In the genomic region with DNA sequence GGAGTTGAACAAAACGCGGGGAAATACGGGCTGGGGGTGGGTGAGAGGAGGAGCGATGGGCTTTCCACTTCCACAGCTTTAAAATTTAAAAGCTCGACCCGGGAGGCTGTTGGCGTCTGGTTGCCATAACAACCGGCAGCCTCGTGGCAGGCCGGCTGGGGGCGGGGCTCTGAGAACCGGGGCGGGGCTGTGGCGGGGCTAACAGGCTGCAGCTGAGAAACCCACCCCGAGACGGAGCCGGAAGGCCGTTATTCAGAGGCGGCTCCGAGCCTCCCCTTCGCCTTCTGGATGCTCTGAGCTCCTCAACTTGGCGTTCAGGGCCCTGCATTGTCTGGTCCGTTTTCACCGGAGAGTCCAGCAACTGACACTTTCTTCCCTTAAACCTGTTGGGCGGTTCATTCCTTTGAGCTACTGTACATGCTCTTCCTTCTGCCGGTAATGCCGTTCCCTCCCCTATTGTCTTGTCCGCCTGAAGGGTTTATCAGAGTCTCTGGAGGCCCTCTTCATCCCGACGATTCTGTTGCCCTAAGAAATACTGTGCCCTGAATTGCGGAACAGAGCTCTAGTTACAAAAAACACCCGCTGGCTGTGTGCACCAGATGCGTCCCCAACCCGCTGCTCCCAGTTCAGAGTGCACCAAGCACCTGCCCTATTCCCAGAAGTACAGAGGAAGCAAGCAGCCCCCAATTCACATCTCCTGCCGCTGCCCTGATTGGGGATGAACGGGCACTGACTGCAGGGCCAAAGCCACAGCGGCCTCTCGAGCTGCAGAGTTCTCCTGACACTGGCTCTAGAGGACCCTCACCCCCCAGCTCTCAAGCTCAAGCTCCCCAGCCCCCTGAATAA, we compare ENCODE assay signal across 1 cellular context.
A peak's percentile ranks its signal among the peaks of the same experiment; 100 is the strongest.
TF ChIP-seq lines count a peak whose summit lies in the region.

No MANE protein-coding gene starts in this region.

TF ChIP-seq in HepG2, 621 proteins besides CTCF, POLR2A, EP300 and RAD21 (continued from another document and continues in another):
- TF ChIP-seq, protein P1, sequence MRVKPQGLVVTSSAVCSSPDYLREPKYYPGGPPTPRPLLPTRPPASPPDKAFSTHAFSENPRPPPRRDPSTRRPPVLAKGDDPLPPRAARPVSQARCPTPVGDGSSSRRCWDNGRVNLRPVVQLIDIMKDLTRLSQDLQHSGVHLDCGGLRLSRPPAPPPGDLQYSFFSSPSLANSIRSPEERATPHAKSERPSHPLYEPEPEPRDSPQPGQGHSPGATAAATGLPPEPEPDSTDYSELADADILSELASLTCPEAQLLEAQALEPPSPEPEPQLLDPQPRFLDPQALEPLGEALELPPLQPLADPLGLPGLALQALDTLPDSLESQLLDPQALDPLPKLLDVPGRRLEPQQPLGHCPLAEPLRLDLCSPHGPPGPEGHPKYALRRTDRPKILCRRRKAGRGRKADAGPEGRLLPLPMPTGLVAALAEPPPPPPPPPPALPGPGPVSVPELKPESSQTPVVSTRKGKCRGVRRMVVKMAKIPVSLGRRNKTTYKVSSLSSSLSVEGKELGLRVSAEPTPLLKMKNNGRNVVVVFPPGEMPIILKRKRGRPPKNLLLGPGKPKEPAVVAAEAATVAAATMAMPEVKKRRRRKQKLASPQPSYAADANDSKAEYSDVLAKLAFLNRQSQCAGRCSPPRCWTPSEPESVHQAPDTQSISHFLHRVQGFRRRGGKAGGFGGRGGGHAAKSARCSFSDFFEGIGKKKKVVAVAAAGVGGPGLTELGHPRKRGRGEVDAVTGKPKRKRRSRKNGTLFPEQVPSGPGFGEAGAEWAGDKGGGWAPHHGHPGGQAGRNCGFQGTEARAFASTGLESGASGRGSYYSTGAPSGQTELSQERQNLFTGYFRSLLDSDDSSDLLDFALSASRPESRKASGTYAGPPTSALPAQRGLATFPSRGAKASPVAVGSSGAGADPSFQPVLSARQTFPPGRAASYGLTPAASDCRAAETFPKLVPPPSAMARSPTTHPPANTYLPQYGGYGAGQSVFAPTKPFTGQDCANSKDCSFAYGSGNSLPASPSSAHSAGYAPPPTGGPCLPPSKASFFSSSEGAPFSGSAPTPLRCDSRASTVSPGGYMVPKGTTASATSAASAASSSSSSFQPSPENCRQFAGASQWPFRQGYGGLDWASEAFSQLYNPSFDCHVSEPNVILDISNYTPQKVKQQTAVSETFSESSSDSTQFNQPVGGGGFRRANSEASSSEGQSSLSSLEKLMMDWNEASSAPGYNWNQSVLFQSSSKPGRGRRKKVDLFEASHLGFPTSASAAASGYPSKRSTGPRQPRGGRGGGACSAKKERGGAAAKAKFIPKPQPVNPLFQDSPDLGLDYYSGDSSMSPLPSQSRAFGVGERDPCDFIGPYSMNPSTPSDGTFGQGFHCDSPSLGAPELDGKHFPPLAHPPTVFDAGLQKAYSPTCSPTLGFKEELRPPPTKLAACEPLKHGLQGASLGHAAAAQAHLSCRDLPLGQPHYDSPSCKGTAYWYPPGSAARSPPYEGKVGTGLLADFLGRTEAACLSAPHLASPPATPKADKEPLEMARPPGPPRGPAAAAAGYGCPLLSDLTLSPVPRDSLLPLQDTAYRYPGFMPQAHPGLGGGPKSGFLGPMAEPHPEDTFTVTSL (CRISPR knock-in tag; IDR thresholded peaks at IDR 0.05; ENCODE audit: borderline replicate concordance) = no peak
- no peak for TF ChIP-seq ZNF354B (CRISPR knock-in tag; IDR thresholded peaks at IDR 0.05)
- no peak for TF ChIP-seq YEATS4 (CRISPR knock-in tag; IDR thresholded peaks at IDR 0.05; ENCODE audit: borderline replicate concordance)
- TF ChIP-seq, protein P2, sequence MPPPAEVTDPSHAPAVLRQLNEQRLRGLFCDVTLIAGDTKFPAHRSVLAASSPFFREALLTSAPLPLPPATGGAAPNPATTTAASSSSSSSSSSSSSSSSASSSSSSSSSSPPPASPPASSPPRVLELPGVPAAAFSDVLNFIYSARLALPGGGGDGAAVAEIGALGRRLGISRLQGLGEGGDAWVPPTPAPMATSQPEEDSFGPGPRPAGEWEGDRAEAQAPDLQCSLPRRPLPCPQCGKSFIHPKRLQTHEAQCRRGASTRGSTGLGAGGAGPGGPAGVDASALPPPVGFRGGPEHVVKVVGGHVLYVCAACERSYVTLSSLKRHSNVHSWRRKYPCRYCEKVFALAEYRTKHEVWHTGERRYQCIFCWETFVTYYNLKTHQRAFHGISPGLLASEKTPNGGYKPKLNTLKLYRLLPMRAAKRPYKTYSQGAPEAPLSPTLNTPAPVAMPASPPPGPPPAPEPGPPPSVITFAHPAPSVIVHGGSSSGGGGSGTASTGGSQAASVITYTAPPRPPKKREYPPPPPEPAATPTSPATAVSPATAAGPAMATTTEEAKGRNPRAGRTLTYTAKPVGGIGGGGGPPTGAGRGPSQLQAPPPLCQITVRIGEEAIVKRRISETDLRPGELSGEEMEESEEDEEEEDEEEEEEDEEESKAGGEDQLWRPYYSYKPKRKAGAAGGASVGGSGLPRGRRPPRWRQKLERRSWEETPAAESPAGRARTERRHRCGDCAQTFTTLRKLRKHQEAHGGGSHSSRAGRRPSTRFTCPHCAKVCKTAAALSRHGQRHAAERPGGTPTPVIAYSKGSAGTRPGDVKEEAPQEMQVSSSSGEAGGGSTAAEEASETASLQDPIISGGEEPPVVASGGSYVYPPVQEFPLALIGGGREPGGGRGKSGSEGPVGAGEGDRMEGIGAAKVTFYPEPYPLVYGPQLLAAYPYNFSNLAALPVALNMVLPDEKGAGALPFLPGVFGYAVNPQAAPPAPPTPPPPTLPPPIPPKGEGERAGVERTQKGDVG (CRISPR knock-in tag; IDR thresholded peaks at IDR 0.05; ENCODE audit: borderline replicate concordance) = no peak
- TF ChIP-seq HDAC1 (CRISPR knock-in tag; IDR thresholded peaks at IDR 0.05) = peak; percentile 5
- TF ChIP-seq ZNF891 (CRISPR knock-in tag; IDR thresholded peaks at IDR 0.05) = no peak
- no peak for TF ChIP-seq TSC22D2 (CRISPR knock-in tag; IDR thresholded peaks at IDR 0.05; ENCODE audit: borderline replicate concordance)
- no peak for TF ChIP-seq ZNF460 (CRISPR knock-in tag; IDR thresholded peaks at IDR 0.05; ENCODE audit: borderline replicate concordance)
- TF ChIP-seq GABPA (IDR thresholded peaks at IDR 0.05; ENCODE audit: low read depth, low read length) = 0 out of 2 replicates have a peak, but pooled peaks have one; percentile 14
- no peak for TF ChIP-seq GABPA (CRISPR knock-in tag; IDR thresholded peaks at IDR 0.05; ENCODE audit: low read depth)
- TF ChIP-seq ZNF737 (CRISPR knock-in tag; IDR thresholded peaks at IDR 0.05; ENCODE audit: borderline replicate concordance) = no peak
- TF ChIP-seq SMAD9 (CRISPR knock-in tag; IDR thresholded peaks at IDR 0.05) = no peak
- TF ChIP-seq, protein P3, sequence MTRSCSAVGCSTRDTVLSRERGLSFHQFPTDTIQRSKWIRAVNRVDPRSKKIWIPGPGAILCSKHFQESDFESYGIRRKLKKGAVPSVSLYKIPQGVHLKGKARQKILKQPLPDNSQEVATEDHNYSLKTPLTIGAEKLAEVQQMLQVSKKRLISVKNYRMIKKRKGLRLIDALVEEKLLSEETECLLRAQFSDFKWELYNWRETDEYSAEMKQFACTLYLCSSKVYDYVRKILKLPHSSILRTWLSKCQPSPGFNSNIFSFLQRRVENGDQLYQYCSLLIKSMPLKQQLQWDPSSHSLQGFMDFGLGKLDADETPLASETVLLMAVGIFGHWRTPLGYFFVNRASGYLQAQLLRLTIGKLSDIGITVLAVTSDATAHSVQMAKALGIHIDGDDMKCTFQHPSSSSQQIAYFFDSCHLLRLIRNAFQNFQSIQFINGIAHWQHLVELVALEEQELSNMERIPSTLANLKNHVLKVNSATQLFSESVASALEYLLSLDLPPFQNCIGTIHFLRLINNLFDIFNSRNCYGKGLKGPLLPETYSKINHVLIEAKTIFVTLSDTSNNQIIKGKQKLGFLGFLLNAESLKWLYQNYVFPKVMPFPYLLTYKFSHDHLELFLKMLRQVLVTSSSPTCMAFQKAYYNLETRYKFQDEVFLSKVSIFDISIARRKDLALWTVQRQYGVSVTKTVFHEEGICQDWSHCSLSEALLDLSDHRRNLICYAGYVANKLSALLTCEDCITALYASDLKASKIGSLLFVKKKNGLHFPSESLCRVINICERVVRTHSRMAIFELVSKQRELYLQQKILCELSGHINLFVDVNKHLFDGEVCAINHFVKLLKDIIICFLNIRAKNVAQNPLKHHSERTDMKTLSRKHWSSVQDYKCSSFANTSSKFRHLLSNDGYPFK (CRISPR knock-in tag; IDR thresholded peaks at IDR 0.05; ENCODE audit: borderline replicate concordance) = no peak
- TF ChIP-seq, protein P4, sequence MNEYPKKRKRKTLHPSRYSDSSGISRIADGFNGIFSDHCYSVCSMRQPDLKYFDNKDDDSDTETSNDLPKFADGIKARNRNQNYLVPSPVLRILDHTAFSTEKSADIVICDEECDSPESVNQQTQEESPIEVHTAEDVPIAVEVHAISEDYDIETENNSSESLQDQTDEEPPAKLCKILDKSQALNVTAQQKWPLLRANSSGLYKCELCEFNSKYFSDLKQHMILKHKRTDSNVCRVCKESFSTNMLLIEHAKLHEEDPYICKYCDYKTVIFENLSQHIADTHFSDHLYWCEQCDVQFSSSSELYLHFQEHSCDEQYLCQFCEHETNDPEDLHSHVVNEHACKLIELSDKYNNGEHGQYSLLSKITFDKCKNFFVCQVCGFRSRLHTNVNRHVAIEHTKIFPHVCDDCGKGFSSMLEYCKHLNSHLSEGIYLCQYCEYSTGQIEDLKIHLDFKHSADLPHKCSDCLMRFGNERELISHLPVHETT (CRISPR knock-in tag; conservative IDR thresholded peaks at IDR 0.05) = 0 out of 2 replicates have a peak, but pooled peaks have one; percentile 46
- TF ChIP-seq RFX1 (IDR thresholded peaks at IDR 0.05) = peak; percentile 85
- TF ChIP-seq HNF4A (CRISPR knock-in tag; IDR thresholded peaks at IDR 0.05) = no peak
- TF ChIP-seq ELF3 (CRISPR knock-in tag; IDR thresholded peaks at IDR 0.05) = no peak
- no peak for TF ChIP-seq ZNF605 (CRISPR knock-in tag; IDR thresholded peaks at IDR 0.05)
- TF ChIP-seq, protein P5, sequence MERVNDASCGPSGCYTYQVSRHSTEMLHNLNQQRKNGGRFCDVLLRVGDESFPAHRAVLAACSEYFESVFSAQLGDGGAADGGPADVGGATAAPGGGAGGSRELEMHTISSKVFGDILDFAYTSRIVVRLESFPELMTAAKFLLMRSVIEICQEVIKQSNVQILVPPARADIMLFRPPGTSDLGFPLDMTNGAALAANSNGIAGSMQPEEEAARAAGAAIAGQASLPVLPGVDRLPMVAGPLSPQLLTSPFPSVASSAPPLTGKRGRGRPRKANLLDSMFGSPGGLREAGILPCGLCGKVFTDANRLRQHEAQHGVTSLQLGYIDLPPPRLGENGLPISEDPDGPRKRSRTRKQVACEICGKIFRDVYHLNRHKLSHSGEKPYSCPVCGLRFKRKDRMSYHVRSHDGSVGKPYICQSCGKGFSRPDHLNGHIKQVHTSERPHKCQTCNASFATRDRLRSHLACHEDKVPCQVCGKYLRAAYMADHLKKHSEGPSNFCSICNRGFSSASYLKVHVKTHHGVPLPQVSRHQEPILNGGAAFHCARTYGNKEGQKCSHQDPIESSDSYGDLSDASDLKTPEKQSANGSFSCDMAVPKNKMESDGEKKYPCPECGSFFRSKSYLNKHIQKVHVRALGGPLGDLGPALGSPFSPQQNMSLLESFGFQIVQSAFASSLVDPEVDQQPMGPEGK (CRISPR knock-in tag; IDR thresholded peaks at IDR 0.05) = 0 out of 2 replicates have a peak, but pooled peaks have one; percentile 12
- TF ChIP-seq MIXL1 (CRISPR knock-in tag; IDR thresholded peaks at IDR 0.05) = no peak
- TF ChIP-seq, protein P6, sequence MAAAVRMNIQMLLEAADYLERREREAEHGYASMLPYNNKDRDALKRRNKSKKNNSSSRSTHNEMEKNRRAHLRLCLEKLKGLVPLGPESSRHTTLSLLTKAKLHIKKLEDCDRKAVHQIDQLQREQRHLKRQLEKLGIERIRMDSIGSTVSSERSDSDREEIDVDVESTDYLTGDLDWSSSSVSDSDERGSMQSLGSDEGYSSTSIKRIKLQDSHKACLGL (CRISPR knock-in tag; IDR thresholded peaks at IDR 0.05) = no peak; the same call in 1 of the 2 replicates
- TF ChIP-seq EEA1 (CRISPR knock-in tag; IDR thresholded peaks at IDR 0.05; ENCODE audit: borderline replicate concordance) = no peak
- no peak for TF ChIP-seq AKAP8 (CRISPR knock-in tag; IDR thresholded peaks at IDR 0.05)
- no peak for TF ChIP-seq NBN (conservative IDR thresholded peaks at IDR 0.05)
- TF ChIP-seq TGIF2 (CRISPR knock-in tag; IDR thresholded peaks at IDR 0.05) = 0 out of 2 replicates have a peak, but pooled peaks have one; percentile 6
- TF ChIP-seq, protein P7, sequence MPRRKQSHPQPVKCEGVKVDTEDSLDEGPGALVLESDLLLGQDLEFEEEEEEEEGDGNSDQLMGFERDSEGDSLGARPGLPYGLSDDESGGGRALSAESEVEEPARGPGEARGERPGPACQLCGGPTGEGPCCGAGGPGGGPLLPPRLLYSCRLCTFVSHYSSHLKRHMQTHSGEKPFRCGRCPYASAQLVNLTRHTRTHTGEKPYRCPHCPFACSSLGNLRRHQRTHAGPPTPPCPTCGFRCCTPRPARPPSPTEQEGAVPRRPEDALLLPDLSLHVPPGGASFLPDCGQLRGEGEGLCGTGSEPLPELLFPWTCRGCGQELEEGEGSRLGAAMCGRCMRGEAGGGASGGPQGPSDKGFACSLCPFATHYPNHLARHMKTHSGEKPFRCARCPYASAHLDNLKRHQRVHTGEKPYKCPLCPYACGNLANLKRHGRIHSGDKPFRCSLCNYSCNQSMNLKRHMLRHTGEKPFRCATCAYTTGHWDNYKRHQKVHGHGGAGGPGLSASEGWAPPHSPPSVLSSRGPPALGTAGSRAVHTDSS (CRISPR knock-in tag; conservative IDR thresholded peaks at IDR 0.05) = no peak
- no peak for TF ChIP-seq ZNF773 (CRISPR knock-in tag; IDR thresholded peaks at IDR 0.05; ENCODE audit: borderline replicate concordance)
- no peak for TF ChIP-seq SIX1 (CRISPR knock-in tag; IDR thresholded peaks at IDR 0.05; ENCODE audit: borderline replicate concordance)
- no peak for TF ChIP-seq NR2F1 (CRISPR knock-in tag; IDR thresholded peaks at IDR 0.05)
- TF ChIP-seq ZNF143 (CRISPR knock-in tag; IDR thresholded peaks at IDR 0.05) = no peak
- TF ChIP-seq, protein P8, sequence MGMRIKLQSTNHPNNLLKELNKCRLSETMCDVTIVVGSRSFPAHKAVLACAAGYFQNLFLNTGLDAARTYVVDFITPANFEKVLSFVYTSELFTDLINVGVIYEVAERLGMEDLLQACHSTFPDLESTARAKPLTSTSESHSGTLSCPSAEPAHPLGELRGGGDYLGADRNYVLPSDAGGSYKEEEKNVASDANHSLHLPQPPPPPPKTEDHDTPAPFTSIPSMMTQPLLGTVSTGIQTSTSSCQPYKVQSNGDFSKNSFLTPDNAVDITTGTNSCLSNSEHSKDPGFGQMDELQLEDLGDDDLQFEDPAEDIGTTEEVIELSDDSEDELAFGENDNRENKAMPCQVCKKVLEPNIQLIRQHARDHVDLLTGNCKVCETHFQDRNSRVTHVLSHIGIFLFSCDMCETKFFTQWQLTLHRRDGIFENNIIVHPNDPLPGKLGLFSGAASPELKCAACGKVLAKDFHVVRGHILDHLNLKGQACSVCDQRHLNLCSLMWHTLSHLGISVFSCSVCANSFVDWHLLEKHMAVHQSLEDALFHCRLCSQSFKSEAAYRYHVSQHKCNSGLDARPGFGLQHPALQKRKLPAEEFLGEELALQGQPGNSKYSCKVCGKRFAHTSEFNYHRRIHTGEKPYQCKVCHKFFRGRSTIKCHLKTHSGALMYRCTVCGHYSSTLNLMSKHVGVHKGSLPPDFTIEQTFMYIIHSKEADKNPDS (CRISPR knock-in tag; IDR thresholded peaks at IDR 0.05) = no peak
- TF ChIP-seq ZNF674 (CRISPR knock-in tag; IDR thresholded peaks at IDR 0.05; ENCODE audit: low read depth) = no peak
- TF ChIP-seq SIN3A (IDR thresholded peaks at IDR 0.05; ENCODE audit: borderline replicate concordance, low read depth, low read length) = peak; percentile 97
- TF ChIP-seq NPAS2 (CRISPR knock-in tag; IDR thresholded peaks at IDR 0.05; ENCODE audit: borderline replicate concordance) = no peak
- no peak for TF ChIP-seq ZNF781 (CRISPR knock-in tag; IDR thresholded peaks at IDR 0.05; ENCODE audit: borderline replicate concordance, not compliant biosample characterization)
- TF ChIP-seq RFXANK (CRISPR knock-in tag; IDR thresholded peaks at IDR 0.05) = no peak
